In the genomic region with DNA sequence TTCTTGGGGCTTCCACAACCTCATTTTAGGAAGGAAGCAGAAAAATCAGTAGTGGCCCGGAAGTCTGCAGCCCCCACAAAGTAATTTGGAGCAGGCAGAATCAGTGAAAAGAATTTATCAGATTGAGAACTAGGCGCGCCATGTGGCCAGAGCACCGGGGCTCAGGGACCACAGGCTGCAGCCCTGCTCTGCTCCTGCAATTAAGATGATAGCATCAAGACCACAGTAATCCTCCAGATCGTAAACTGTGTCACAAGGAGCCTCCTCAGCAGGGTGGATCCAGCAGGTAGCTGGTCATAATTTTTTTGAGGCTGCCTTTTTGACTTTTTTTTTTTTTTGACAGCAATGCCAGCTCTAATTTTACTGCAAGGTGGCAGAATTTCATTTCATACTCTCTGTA, we compare ENCODE assay signal across 1 cellular context.
TF ChIP-seq lines count a peak whose summit lies in the region.

No MANE protein-coding gene starts in this region.

TF ChIP-seq in SK-N-SH, 30 proteins besides CTCF, POLR2A, EP300 and RAD21:
- TF ChIP-seq GATA2 (CRISPR knock-in tag; IDR thresholded peaks at IDR 0.05) = peak; percentile 93
- no peak for TF ChIP-seq RFX5 (IDR thresholded peaks at IDR 0.05; ENCODE audit: low read length)
- TF ChIP-seq, protein P1, sequence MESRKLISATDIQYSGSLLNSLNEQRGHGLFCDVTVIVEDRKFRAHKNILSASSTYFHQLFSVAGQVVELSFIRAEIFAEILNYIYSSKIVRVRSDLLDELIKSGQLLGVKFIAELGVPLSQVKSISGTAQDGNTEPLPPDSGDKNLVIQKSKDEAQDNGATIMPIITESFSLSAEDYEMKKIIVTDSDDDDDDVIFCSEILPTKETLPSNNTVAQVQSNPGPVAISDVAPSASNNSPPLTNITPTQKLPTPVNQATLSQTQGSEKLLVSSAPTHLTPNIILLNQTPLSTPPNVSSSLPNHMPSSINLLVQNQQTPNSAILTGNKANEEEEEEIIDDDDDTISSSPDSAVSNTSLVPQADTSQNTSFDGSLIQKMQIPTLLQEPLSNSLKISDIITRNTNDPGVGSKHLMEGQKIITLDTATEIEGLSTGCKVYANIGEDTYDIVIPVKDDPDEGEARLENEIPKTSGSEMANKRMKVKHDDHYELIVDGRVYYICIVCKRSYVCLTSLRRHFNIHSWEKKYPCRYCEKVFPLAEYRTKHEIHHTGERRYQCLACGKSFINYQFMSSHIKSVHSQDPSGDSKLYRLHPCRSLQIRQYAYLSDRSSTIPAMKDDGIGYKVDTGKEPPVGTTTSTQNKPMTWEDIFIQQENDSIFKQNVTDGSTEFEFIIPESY (IDR thresholded peaks at IDR 0.05; ENCODE audit: borderline replicate concordance, low read depth) = no peak
- peak; percentile 12; the same call in 1 of the 2 replicates for TF ChIP-seq TCF12 (IDR thresholded peaks at IDR 0.05)
- TF ChIP-seq FOXJ3 (CRISPR knock-in tag; IDR thresholded peaks at IDR 0.05) = peak; percentile 78; the same call in 1 of the 2 replicates
- TF ChIP-seq SMC3 (IDR thresholded peaks at IDR 0.05; ENCODE audit: low read depth, low read length) = no peak
- peak; percentile 62; the same call in 1 of the 2 replicates for TF ChIP-seq MXI1 (IDR thresholded peaks at IDR 0.05; ENCODE audit: low read depth, low read length)
- peak; percentile 35 for TF ChIP-seq CHD2 (IDR thresholded peaks at IDR 0.05; ENCODE audit: low read length, partially characterized antibody)
- peak; percentile 58 for TF ChIP-seq RCOR1 (IDR thresholded peaks at IDR 0.05; ENCODE audit: low read length)
- no peak for TF ChIP-seq TAF1 (IDR thresholded peaks at IDR 0.05; ENCODE audit: borderline replicate concordance, low read depth, low read length)
- TF ChIP-seq NRF1 (IDR thresholded peaks at IDR 0.05; ENCODE audit: low read depth, low read length) = no peak
